Comparison of ENCODE assay signal across 8 cellular contexts in the genomic region with DNA sequence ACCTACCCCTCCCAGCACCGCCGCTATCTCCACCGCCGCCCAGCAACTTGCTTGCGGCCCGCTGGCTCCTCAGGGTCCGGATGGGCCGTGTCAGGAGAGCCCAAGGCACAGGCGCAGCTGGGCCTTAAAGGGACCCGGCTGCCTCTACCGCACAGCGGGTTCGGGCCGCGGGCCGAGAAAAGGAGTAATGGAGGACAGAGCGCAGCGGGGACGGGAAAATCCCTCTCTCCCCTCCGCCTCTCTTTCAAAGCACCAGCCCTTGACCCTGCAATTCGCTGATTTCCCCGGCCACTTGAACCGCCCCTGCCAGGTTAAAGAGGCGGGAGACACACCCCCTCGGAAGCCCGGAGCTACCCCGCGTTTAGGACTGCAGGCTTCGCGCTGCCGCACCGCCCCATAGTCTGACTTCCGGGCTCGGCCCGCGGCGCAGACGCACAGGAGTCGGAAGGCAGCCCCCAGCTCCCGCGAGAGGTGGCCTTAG. TPM values are rescaled to one million over a fixed set of nuclear protein-coding genes. Genes with fewer than 3 reads are reported as not detected.
DNase-seq lines count a peak whose midpoint lies in the region; ATAC-seq and TF ChIP-seq lines count a peak whose summit lies in the region.
"Not testable (repeated sequence)": the region's sequence is repeated elsewhere in the genome, so short reads cannot be mapped to it uniquely, and the experiment has no call there.

A gene with protein sequence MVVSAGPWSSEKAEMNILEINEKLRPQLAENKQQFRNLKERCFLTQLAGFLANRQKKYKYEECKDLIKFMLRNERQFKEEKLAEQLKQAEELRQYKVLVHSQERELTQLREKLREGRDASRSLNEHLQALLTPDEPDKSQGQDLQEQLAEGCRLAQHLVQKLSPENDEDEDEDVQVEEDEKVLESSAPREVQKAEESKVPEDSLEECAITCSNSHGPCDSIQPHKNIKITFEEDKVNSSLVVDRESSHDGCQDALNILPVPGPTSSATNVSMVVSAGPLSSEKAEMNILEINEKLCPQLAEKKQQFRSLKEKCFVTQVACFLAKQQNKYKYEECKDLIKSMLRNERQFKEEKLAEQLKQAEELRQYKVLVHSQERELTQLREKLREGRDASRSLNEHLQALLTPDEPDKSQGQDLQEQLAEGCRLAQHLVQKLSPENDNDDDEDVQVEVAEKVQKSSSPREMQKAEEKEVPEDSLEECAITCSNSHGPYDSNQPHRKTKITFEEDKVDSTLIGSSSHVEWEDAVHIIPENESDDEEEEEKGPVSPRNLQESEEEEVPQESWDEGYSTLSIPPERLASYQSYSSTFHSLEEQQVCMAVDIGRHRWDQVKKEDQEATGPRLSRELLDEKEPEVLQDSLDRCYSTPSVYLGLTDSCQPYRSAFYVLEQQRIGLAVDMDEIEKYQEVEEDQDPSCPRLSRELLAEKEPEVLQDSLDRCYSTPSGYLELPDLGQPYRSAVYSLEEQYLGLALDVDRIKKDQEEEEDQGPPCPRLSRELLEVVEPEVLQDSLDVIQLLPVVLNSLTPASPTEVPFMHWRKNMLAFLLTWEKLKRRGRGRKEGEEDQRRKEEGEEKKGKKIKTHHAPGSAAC (minus strand): TSS at position 371 of the 481 bp plus-strand sequence. CDS start 25,278 bp downstream, outside the sequence.

- not testable (repeated sequence) for H3K9me3 Mint-ChIP-seq in Calu3 (ENCODE audit: low read depth, unreplicated experiment)

- peaks cover 13% of the 10 kb centered on the region for H3K27me3 Mint-ChIP-seq in Calu3 (ENCODE audit: unreplicated experiment)

- H3K36me3 Mint-ChIP-seq in Calu3 (ENCODE audit: insufficient read depth, unreplicated experiment): peaks cover 23% of the 10 kb centered on the region

- POLR2A ChIA-PET in Panc1 (lab: Charles Lee): not testable (repeated sequence)

- intact Hi-C loops in Calu3 (cut with micrococcal nuclease; ENCODE audit: unreplicated experiment); Panc1 (cut with micrococcal nuclease; ENCODE audit: unreplicated experiment): not testable (repeated sequence)

- H3K27ac Mint-ChIP-seq in Calu3 (ENCODE audit: unreplicated experiment): peak within 1 kb of the TSS; percentile 85

- TF ChIP-seq CTCF in Calu3 (IDR thresholded peaks at IDR 0.05; ENCODE audit: unreplicated experiment); Panc1 (IDR thresholded peaks at IDR 0.05); epithelial cell of proximal tubule (conservative IDR thresholded peaks at IDR 0.05; ENCODE audit: low read depth, low read length): not testable (repeated sequence)

- H3K9ac ChIP-seq in mucosa of stomach (ENCODE audit: low read length): peak within 1 kb of the TSS; percentile 66

- H3K4me3 Mint-ChIP-seq in Calu3 (ENCODE audit: low read depth, unreplicated experiment): peak within 1 kb of the TSS; percentile 96

- H3K36me3 ChIP-seq in KOPT-K1 (ENCODE audit: insufficient read depth, low read length); Panc1 (ENCODE audit: control insufficient read depth, insufficient read depth, low read length); mucosa of stomach (ENCODE audit: control insufficient read depth, insufficient read depth, low read length): not testable (repeated sequence)

- H3K27ac ChIP-seq in KOPT-K1 (ENCODE audit: low read depth, low read length, poor library complexity, severe bottlenecking) (peak within 1 kb of the TSS; percentile 71), Panc1 (ENCODE audit: low read length) (peak within 1 kb of the TSS; percentile 61)

- CTCF ChIA-PET in Calu3 (lab: Charles Lee); Panc1 (lab: Charles Lee): not testable (repeated sequence)

- H3K4me1 Mint-ChIP-seq in Calu3 (ENCODE audit: low read depth, unreplicated experiment): not testable (repeated sequence)

- H3K9me3 ChIP-seq in KOPT-K1 (ENCODE audit: insufficient read depth, low read length, poor library complexity, severe bottlenecking); Panc1 (ENCODE audit: control insufficient read depth, insufficient read depth, low read depth, low read length); mucosa of stomach (ENCODE audit: control insufficient read depth, low read length): not testable (repeated sequence)

- not testable (repeated sequence) for H3K4me1 ChIP-seq in Panc1 (ENCODE audit: control insufficient read depth, insufficient read depth, low read length); mucosa of stomach (ENCODE audit: control insufficient read depth, insufficient read depth, low read length)

- DNase-seq in Calu3 (peak; percentile 92), Panc1 (ENCODE audit: low read depth, low spot score) (peak; percentile 33), activated T-cell treated with anti-CD3 and anti-CD28 coated beads for 4 hours (peak; percentile 63), epithelial cell of proximal tubule (ENCODE audit: low read depth) (peak; percentile 10)
- DNase-seq in stimulated activated CD8-positive, alpha-beta memory T cell treated with anti-CD3 and anti-CD28 coated beads, Interleukin-15, amount 100 ng/mL, for 48 hours (ENCODE audit: low read depth in 2 of 2): peak; percentile 79 to 84

- peak; percentile 78 for ATAC-seq in GM21825 (IDR thresholded peaks at IDR 0.05; ENCODE audit: unreplicated experiment)
- peak; percentile 99 for ATAC-seq in Panc1

- in situ Hi-C loops in Panc1 (cut with HindIII; ENCODE audit: low pct_unique_long_range_greater_than_20kb, low sequenced_read_pairs): not testable (repeated sequence)

- H3K4me3 ChIP-seq in Panc1 (ENCODE audit: low read depth in 2 of 2, low read length in 2 of 2) (peak within 1 kb of the TSS; percentile 56 to 64), epithelial cell of proximal tubule (ENCODE audit: low read depth, low read length) (peak within 1 kb of the TSS; percentile 65), mucosa of stomach (ENCODE audit: low read length) (peak within 1 kb of the TSS; percentile 4)

- H3K27me3 ChIP-seq in Panc1 (ENCODE audit: control insufficient read depth, insufficient read depth, low read length); mucosa of stomach (ENCODE audit: control insufficient read depth, insufficient read depth, low read length): not testable (repeated sequence)

- not testable (repeated sequence) for BruUV-seq in Calu3 (replicated peaks; lab: Mats Ljungman, UMichigan); Panc1 (replicated peaks; lab: Mats Ljungman, UMichigan)

RNA-seq across cellular contexts. Expression of the gene that starts here (rescaled TPM):
- total RNA-seq in Calu3 (2022) (12.6 and 13.7 TPM in 2 replicates), Panc1 (2021; ENCODE audit: unreplicated experiment) (9.2 TPM), epithelial cell of proximal tubule (2.8 and 3.3 TPM in 2 replicates)
- 5.9 TPM for polyA plus RNA-seq in Panc1 (2012; ENCODE audit: insufficient read length)

Comparison
In these comparisons a context has a peak if more than half of its experiments do, and no peak if none do; other contexts are left out.
1. Peak in every context shown above with its lines: DNase-seq, ATAC-seq, H3K4me3 ChIP-seq and H3K27ac ChIP-seq.
2. DNase-seq: peak in every context shown above with its lines; median percentile 92 in Calu3; 82 in stimulated activated CD8-positive, alpha-beta memory T cell treated with anti-CD3 and anti-CD28 coated beads, Interleukin-15, amount 100 ng/mL, for 48 hours; 63 in activated T-cell treated with anti-CD3 and anti-CD28 coated beads for 4 hours; 33 in Panc1; 10 in epithelial cell of proximal tubule.
3. H3K4me3 ChIP-seq: peak in every context shown above with its lines; median percentile 65 in epithelial cell of proximal tubule; 60 in Panc1; 4 in mucosa of stomach.